ENCODE assay signal across 21 cellular contexts in genomic region chr6:13586936-13587542, GRCh38. TPM values are rescaled to one million over a fixed set of nuclear protein-coding genes. Genes with fewer than 3 reads are reported as not detected.
DNase-seq lines count a peak whose midpoint lies in the region; FAIRE-seq and TF ChIP-seq lines count a peak whose summit lies in the region.
"Had no signal": no experiment of that assay in that cellular context is flagged by ENCODE, and none has a peak within 500 bp of the region (broad histone marks: within the 10 kb centered on the region; RNA-seq: fewer than 3 reads in every experiment).

No MANE protein-coding gene starts in this region.

- H3K9me3 Mint-ChIP-seq in activated naive CD4-positive, alpha-beta T cell treated with anti-CD3 and anti-CD28 coated beads, Interleukin-2, amount 10 ng/mL, durations not matched to agents 7 days and 5 days, result no peaks in the 10 kb centered on the region
- no peaks in the 10 kb centered on the region for H3K9me3 Mint-ChIP-seq in HFFc6

- no peaks in the 10 kb centered on the region for H3K9me3 ChIP-seq in osteoblast (ENCODE audit: low read depth, low read length)
- H3K9me3 ChIP-seq: SJCRH30 had no signal

- H3K4me2 ChIP-seq in osteoblast (ENCODE audit: insufficient read depth, low read length), result no peak overlapping the region

- no peak for TF ChIP-seq CTCF in HFFc6 (IDR thresholded peaks at IDR 0.05)
- no peak for TF ChIP-seq CTCF in osteoblast (IDR thresholded peaks at IDR 0.05; ENCODE audit: extremely low read depth, low read depth, low read length)

- H3K79me2 ChIP-seq in osteoblast (ENCODE audit: insufficient read depth, low read length), result no peaks in the 10 kb centered on the region

- peaks cover 4% of the 10 kb centered on the region for H3K4me1 ChIP-seq in osteoblast (ENCODE audit: insufficient read depth, low read length)
- H3K4me1 ChIP-seq: SJCRH30 had no signal

- no peak overlapping the region for H3K4me3 ChIP-seq in osteoblast (ENCODE audit: insufficient read depth, low read length)
- H3K4me3 ChIP-seq: SJCRH30 had no signal

- H3K27me3 ChIP-seq in osteoblast (ENCODE audit: insufficient read depth, low read length), result no peaks in the 10 kb centered on the region
- H3K27me3 ChIP-seq: SJCRH30 had no signal

- H3K4me3 Mint-ChIP-seq in activated naive CD4-positive, alpha-beta T cell treated with anti-CD3 and anti-CD28 coated beads, Interleukin-2, amount 10 ng/mL, durations not matched to agents 7 days and 5 days, result no peak overlapping the region
- H3K4me3 Mint-ChIP-seq in HFFc6, result no peak overlapping the region

- no peak for FAIRE-seq in urothelium cell line (lab: Jason Lieb, UNC)
- FAIRE-seq: H54, HTR-8/SVneo had no signal

- H3K27ac ChIP-seq in osteoblast (ENCODE audit: low read depth, low read length), result no peak overlapping the region
- H3K27ac ChIP-seq: 22Rv1, HL-60, RWPE1, SJCRH30 had no signal

- no peaks in the 10 kb centered on the region for H3K4me1 Mint-ChIP-seq in activated naive CD4-positive, alpha-beta T cell treated with anti-CD3 and anti-CD28 coated beads, Interleukin-2, amount 10 ng/mL, durations not matched to agents 7 days and 5 days
- H3K4me1 Mint-ChIP-seq in HFFc6 (ENCODE audit: low read depth), result peaks cover 20% of the 10 kb centered on the region

- H3K27me3 Mint-ChIP-seq in activated naive CD4-positive, alpha-beta T cell treated with anti-CD3 and anti-CD28 coated beads, Interleukin-2, amount 10 ng/mL, durations not matched to agents 7 days and 5 days, result no peaks in the 10 kb centered on the region
- no peaks in the 10 kb centered on the region; the same call in 1 of the 2 replicates for H3K27me3 Mint-ChIP-seq in HFFc6 (ENCODE audit: insufficient read depth)

- no peak for DNase-seq in activated naive CD4-positive, alpha-beta T cell treated with anti-CD3 and anti-CD28 coated beads, Interleukin-2, amount 10 ng/mL, durations not matched to agents 7 days and 5 days
- no peak for DNase-seq in activated naive CD4-positive, alpha-beta T cell treated with anti-CD3 and anti-CD28 coated beads, Interleukin-2, amount 50 U/mL, for 16 hours
- DNase-seq in HFFc6, result peak; percentile 21
- DNase-seq in fibroblast of peridontal ligament (ENCODE audit: extremely low read depth), result peak; percentile 10
- DNase-seq in osteoblast (ENCODE audit: insufficient read length, low spot score, missing footprints), result peak; percentile 85
- DNase-seq in NCI-H2171 treated with DMSO at 0.1 percent for 48 hours (lab: John Stamatoyannopoulos, UW), result no peak
- no peak for DNase-seq in urothelium cell line (ENCODE audit: low spot score)
- DNase-seq in HCEC 1CT, result no peak
- DNase-seq: C1 segment of cervical spinal cord, DND-41, GF-D8, NCI-H1417, NCI-H187 treated with DMSO at 0.1 percent for 48 hours, NCI-H510A, NCI-H774, SJCRH30 had no signal

- H3K27ac Mint-ChIP-seq in activated naive CD4-positive, alpha-beta T cell treated with anti-CD3 and anti-CD28 coated beads, Interleukin-2, amount 10 ng/mL, durations not matched to agents 7 days and 5 days, result peak overlapping the region; percentile 13
- peak overlapping the region; percentile 6; the same call in 1 of the 2 replicates for H3K27ac Mint-ChIP-seq in HFFc6

- CTCF ChIA-PET in activated naive CD4-positive, alpha-beta T cell treated with anti-CD3 and anti-CD28 coated beads, Interleukin-2, amount 10 ng/mL, durations not matched to agents 7 days and 5 days (lab: Charles Lee), result no interaction called here

- H4K20me1 ChIP-seq in osteoblast (ENCODE audit: insufficient read depth, low read length), result no peaks in the 10 kb centered on the region

- peaks cover 15% of the 10 kb centered on the region for H3K36me3 ChIP-seq in osteoblast (ENCODE audit: insufficient read depth, low read length)
- H3K36me3 ChIP-seq: SJCRH30 had no signal

- peaks cover 31% of the 10 kb centered on the region for H3K36me3 Mint-ChIP-seq in activated naive CD4-positive, alpha-beta T cell treated with anti-CD3 and anti-CD28 coated beads, Interleukin-2, amount 10 ng/mL, durations not matched to agents 7 days and 5 days
- H3K36me3 Mint-ChIP-seq in HFFc6 (ENCODE audit: low read depth), result peaks cover 8% of the 10 kb centered on the region; the same call in 1 of the 2 replicates

- H2AFZ ChIP-seq in osteoblast (ENCODE audit: low read length), result peak overlapping the region; percentile 6

RNA-seq across cellular contexts. Expression of gene SIRT5, which starts 12.6 kb away (rescaled TPM):
- 1 to 10 TPM; 4.3 to 7.0 (median 6.3) TPM for total RNA-seq in HFFc6 (2021; fragmentation: NEBNext Ultra II Directional; extraction: Animal tissue kit (Norgen Biotek cat#: 25700))
- 8.5 and 9.0 TPM in 2 replicates for total RNA-seq in osteoblast

RNA-seq across cellular contexts. Expression of gene NOL7, which starts 28.1 kb away (rescaled TPM):
- total RNA-seq in HFFc6 (2021; fragmentation: NEBNext Ultra II Directional; extraction: Animal tissue kit (Norgen Biotek cat#: 25700)), result 10 to 100 TPM; 68.4 to 89.6 (median 84.8) TPM
- 43.0 and 44.9 TPM in 2 replicates for total RNA-seq in osteoblast

Comparison
In these comparisons a context has a peak if more than half of its experiments do, and no peak if none do; other contexts are left out.
1. DNase-seq: peak in HFFc6 (single experiment), fibroblast of peridontal ligament (single experiment) and osteoblast (single experiment); none in activated naive CD4-positive, alpha-beta T cell treated with anti-CD3 and anti-CD28 coated beads, Interleukin-2, amount 10 ng/mL, durations not matched to agents 7 days and 5 days (single experiment), activated naive CD4-positive, alpha-beta T cell treated with anti-CD3 and anti-CD28 coated beads, Interleukin-2, amount 50 U/mL, for 16 hours (single experiment), NCI-H2171 treated with DMSO at 0.1 percent for 48 hours (single experiment), urothelium cell line (single experiment) and HCEC 1CT (single experiment).